In genomic region chr10:48502791-48503190, GRCh38 we compare ENCODE assay signal across 19 cellular contexts.
"Had no signal": no experiment of that assay in that cellular context is flagged by ENCODE, and none has a peak within 500 bp of the region (broad histone marks: within the 10 kb centered on the region; RNA-seq: fewer than 3 reads in every experiment).

No MANE protein-coding gene starts in this region.

- ATAC-seq: PC-3, T-helper 17 cell had no signal

- H3K4me3 ChIP-seq: MG63 had no signal

- H3K9me3 ChIP-seq: MG63 had no signal

- H3K27me3 ChIP-seq: MG63 had no signal

- H3K36me3 ChIP-seq: MG63 had no signal

- DNase-seq: activated CD4-positive, alpha-beta memory T cell treated with anti-CD3 and anti-CD28 coated beads for 36 hours; activated CD4-positive, alpha-beta T cell treated with anti-CD3 and anti-CD28 coated beads, Interleukin-2, amount 10 ng/mL, durations not matched to agents 7 days and 5 days; activated gamma-delta T cell; activated naive CD4-positive, alpha-beta T cell treated with anti-CD3 and anti-CD28 coated beads for 36 hours; activated T-cell treated with anti-CD3 and anti-CD28 coated beads, Interleukin-2, amount 50 U/mL, for 24 hours; amygdala; MG63; NCI-H1092 treated with DMSO at 0.1 percent for 48 hours; NCI-H1417 treated with DMSO at 0.1 percent for 48 hours; NCI-H1694 treated with DMSO at 0.1 percent for 48 hours; NCI-H2029 treated with DMSO at 0.1 percent for 48 hours; NCI-H345; NCI-H510A; NCI-H526 treated with DMSO at 0.1 percent for 48 hours; NK-92 treated with Interleukin-12 subunit alpha and Interleukin-12 subunit beta, amount 100 ng/mL, for 24 hours; PC-3; SIG-M5; T-helper 17 cell; T-helper 9 cell had no signal
